ENCODE assay signal across 14 cellular contexts in genomic region chr2:84847326-84848050, GRCh38. TPM values are rescaled to one million over a fixed set of nuclear protein-coding genes. Genes with fewer than 3 reads are reported as not detected.
DNase-seq lines count a peak whose midpoint lies in the region; ATAC-seq and TF ChIP-seq lines count a peak whose summit lies in the region.
"Had no signal": no experiment of that assay in that cellular context is flagged by ENCODE, and none has a peak within 500 bp of the region (broad histone marks: within the 10 kb centered on the region; RNA-seq: fewer than 3 reads in every experiment).

No MANE protein-coding gene starts in this region.

- WGBS in IMR-90 (ENCODE audit: extremely low coverage in 2 of 2, insufficient read length in 1 of 2), 2 experiments = 100% methylated on average over 1 of the region's 5 CpGs; no CpG with 5 or more reads in 1 of the 2 experiments

- H3K4me3 Mint-ChIP-seq in naive B cell = peak overlapping the region in 4 of 8 donors; percentile 66 to 89 (median 75)
- H3K4me3 Mint-ChIP-seq: brain, mesothelial cell of epicardium had no signal

- H2BK20ac ChIP-seq in IMR-90 (ENCODE audit: low read depth, low read length) = no peak overlapping the region

- H3K9me3 ChIP-seq in BLaER1 treated with 17β-estradiol and CSF1 and Interleukin-3, amounts not matched to agents 10 nM and 100 nM (replicated peaks in 1 of 11) = peaks cover 20 to 56% (median 31%) of the 10 kb centered on the region in 11 experiments
- no peaks in the 10 kb centered on the region for H3K9me3 ChIP-seq in IMR-90 (ENCODE audit: control insufficient read depth, insufficient read depth, low read length)
- H3K9me3 ChIP-seq: BE2C had no signal

- no peaks in the 10 kb centered on the region for H4K20me1 ChIP-seq in BLaER1 treated with 17β-estradiol and CSF1 and Interleukin-3, amounts not matched to agents 10 nM and 100 nM
- H4K20me1 ChIP-seq in IMR-90 (ENCODE audit: insufficient read depth, low read length) = no peaks in the 10 kb centered on the region

- H3K9ac ChIP-seq in BLaER1 treated with 17β-estradiol and CSF1 and Interleukin-3, amounts not matched to agents 10 nM and 100 nM = peak overlapping the region in 2 of 11 experiments; percentile 8 to 66; a peak in 4 of 22 replicates
- H3K9ac ChIP-seq in IMR-90 (ENCODE audit: low read depth, low read length) = no peak overlapping the region

- H3K4me1 ChIP-seq in BLaER1 treated with 17β-estradiol and CSF1 and Interleukin-3, amounts not matched to agents 10 nM and 100 nM = peaks cover 32 to 77% (median 60%) of the 10 kb centered on the region in 10 experiments
- H3K4me1 ChIP-seq in IMR-90 (ENCODE audit: control insufficient read depth, insufficient read depth, low read length) = peaks cover 20% of the 10 kb centered on the region
- H3K4me1 ChIP-seq: BE2C had no signal

- H3K18ac ChIP-seq in IMR-90 (ENCODE audit: low read depth, low read length) = peak overlapping the region; percentile 76; the same call in 1 of the 2 replicates

- CTCF ChIA-PET in IMR-90 (lab: Yijun Ruan, JAX) = interaction anchor here (1.2 kb wide), 1 partner anchor 11 kb away, joined by 3 read pairs; no protein-coding TSS in a partner anchor

- no peak for TF ChIP-seq POLR2A in IMR-90 (IDR thresholded peaks at IDR 0.05; ENCODE audit: low read depth, low read length)

- peak overlapping the region; percentile 36 for H3K4ac ChIP-seq in IMR-90 (ENCODE audit: low read depth, low read length)

- no peak for TF ChIP-seq RAD21 in IMR-90 (IDR thresholded peaks at IDR 0.05; ENCODE audit: low read length)

- peaks cover 23 to 40% of the 10 kb centered on the region in 2 experiments; a peak in 3 of 4 replicates for H3K79me1 ChIP-seq in IMR-90 (ENCODE audit: low read depth in 1 of 2, low read length in 2 of 2)

- peak overlapping the region; percentile 78 to 94 (median 85) for H3K4me2 ChIP-seq in BLaER1 treated with 17β-estradiol and CSF1 and Interleukin-3, amounts not matched to agents 10 nM and 100 nM
- H3K4me2 ChIP-seq in IMR-90 (ENCODE audit: low read depth, low read length) = no peak overlapping the region

- ATAC-seq in IMR-90 (ENCODE audit: low read depth) (no peak), naive B cell (ENCODE audit: low read depth in 2 of 2) (no peak)
- ATAC-seq: HCT116 had no signal

- H3K23ac ChIP-seq in IMR-90 (ENCODE audit: low read depth, low read length) = no peak overlapping the region

- peaks cover 0 to 8% (median 4%) of the 10 kb centered on the region in 7 donors for H3K9me3 Mint-ChIP-seq in naive B cell
- H3K9me3 Mint-ChIP-seq: mesothelial cell of epicardium had no signal

- 0 out of 20 replicates have a peak overlapping the region, but pooled peaks of 1 of the 10 experiments have one; percentile 2 for H3K4me3 ChIP-seq in BLaER1 treated with 17β-estradiol and CSF1 and Interleukin-3, amounts not matched to agents 10 nM and 100 nM
- no peak overlapping the region for H3K4me3 ChIP-seq in IMR-90 (ENCODE audit: insufficient read depth, low read depth, low read length)

- DNase-seq in IMR-90 = no peak
- DNase-seq in amniotic epithelial cell (ENCODE audit: low read depth) = peak; percentile 31
- no peak for DNase-seq in naive B cell
- no peak for DNase-seq in glomerular visceral epithelial cell (ENCODE audit: extremely low spot score)
- DNase-seq in caudate nucleus (lab: John Stamatoyannopoulos, UW) = no peak
- DNase-seq in stimulated activated CD4-positive, alpha-beta T cell treated with anti-CD3 and anti-CD28 coated beads, Interleukin-2, amount 100 ng/mL, for 48 hours = no peak
- DNase-seq: BE2C, kidney, NCI-H1092, SIG-M5 had no signal

- peaks cover 51 to 56% (median 55%) of the 10 kb centered on the region in 3 donors for H3K4me1 Mint-ChIP-seq in naive B cell
- H3K4me1 Mint-ChIP-seq: brain, mesothelial cell of epicardium had no signal

- H2BK15ac ChIP-seq in IMR-90 (ENCODE audit: low read depth, low read length) = no peak overlapping the region; the same call in 2 of the 3 replicates

- peak overlapping the region; percentile 75 to 93 (median 87) for H3K27ac Mint-ChIP-seq in naive B cell
- H3K27ac Mint-ChIP-seq: brain, mesothelial cell of epicardium had no signal

- no peaks in the 10 kb centered on the region for H3K27me3 Mint-ChIP-seq in naive B cell

- no peak overlapping the region for H2AK5ac ChIP-seq in IMR-90 (ENCODE audit: low read depth, low read length)

- POLR2A ChIA-PET in IMR-90 (lab: Charles Lee; ENCODE audit: unreplicated experiment) = no interaction called here

- H2AFZ ChIP-seq in IMR-90 (replicated peaks; ENCODE audit: low read length, poor library complexity) = no peak overlapping the region

- peaks cover 19% of the 10 kb centered on the region for H3K9me1 ChIP-seq in IMR-90 (ENCODE audit: insufficient read depth, low read length)

- peaks cover 0 to 4% (median 0%) of the 10 kb centered on the region in 11 experiments; a peak in 1 of 22 replicates for H3K36me3 ChIP-seq in BLaER1 treated with 17β-estradiol and CSF1 and Interleukin-3, amounts not matched to agents 10 nM and 100 nM
- no peaks in the 10 kb centered on the region for H3K36me3 ChIP-seq in IMR-90 (ENCODE audit: control insufficient read depth, insufficient read depth, low read length)
- H3K36me3 ChIP-seq: BE2C had no signal

- H3K14ac ChIP-seq in IMR-90 (replicated peaks; ENCODE audit: low read depth, low read length) = no peak overlapping the region; the same call in 1 of the 2 replicates

- in situ Hi-C loops in IMR-90 (cut with MboI; ENCODE audit: low sequenced_read_pairs) = no loop called here

- no TSS peak for BruUV-seq in IMR-90 (replicated peaks; lab: Mats Ljungman, UMichigan)

- H4K5ac ChIP-seq in IMR-90 (ENCODE audit: low read depth, low read length) = 0 out of 2 replicates have a peak overlapping the region, but pooled peaks have one; percentile 16

- no peak overlapping the region for H3K56ac ChIP-seq in IMR-90 (ENCODE audit: extremely low read depth, insufficient read depth, low read length)

- H3K27ac ChIP-seq in BLaER1 treated with 17β-estradiol and CSF1 and Interleukin-3, amounts not matched to agents 10 nM and 100 nM = peak overlapping the region in 10 of 11 experiments; percentile 73 to 85 (median 81); a peak in 19 of 22 replicates
- H3K27ac ChIP-seq in IMR-90 (ENCODE audit: insufficient read depth, low read length) (no peak overlapping the region), caudate nucleus (ENCODE audit: low read depth, low read length) (no peak overlapping the region)

- intact Hi-C loops in IMR-90 (cut with micrococcal nuclease) = no loop called here

- no peak overlapping the region for H4K8ac ChIP-seq in IMR-90 (ENCODE audit: low read depth in 2 of 2, low read length in 2 of 2)

- H3K36me3 Mint-ChIP-seq in naive B cell = peaks cover 5 to 22% of the 10 kb centered on the region in 2 donors
- H3K36me3 Mint-ChIP-seq: brain, mesothelial cell of epicardium had no signal

- H3K27me3 ChIP-seq in BLaER1 treated with 17β-estradiol and CSF1 and Interleukin-3, amounts not matched to agents 10 nM and 100 nM = no peaks in the 10 kb centered on the region
- no peaks in the 10 kb centered on the region for H3K27me3 ChIP-seq in IMR-90 (ENCODE audit: control insufficient read depth, insufficient read depth, low read length)
- H3K27me3 ChIP-seq: BE2C had no signal

- H2BK5ac ChIP-seq in IMR-90 (ENCODE audit: low read depth, low read length, poor library complexity, severe bottlenecking) = no peak overlapping the region

- no peak for TF ChIP-seq CTCF in IMR-90 (conservative IDR thresholded peaks at IDR 0.05; ENCODE audit: low read depth, low read length)

- dilution Hi-C loops in IMR-90 (cut with HindIII; ENCODE audit: low sequenced_read_pairs, unreplicated experiment) = no loop called here

- H2BK120ac ChIP-seq in IMR-90 (ENCODE audit: low read depth, low read length) = no peak overlapping the region

- no peak overlapping the region; the same call in 1 of the 2 replicates for H4K91ac ChIP-seq in IMR-90 (ENCODE audit: insufficient read depth, low read depth, low read length)

- no peak overlapping the region for H2AK9ac ChIP-seq in IMR-90 (replicated peaks; ENCODE audit: low read depth, low read length, poor library complexity)

TF ChIP-seq in IMR-90, 13 proteins besides CTCF, POLR2A, EP300 and RAD21 (continues in another document):
- no peak for TF ChIP-seq FOS (IDR thresholded peaks at IDR 0.05; ENCODE audit: low read depth, low read length)
- TF ChIP-seq ELK1 (IDR thresholded peaks at IDR 0.05; ENCODE audit: borderline replicate concordance, low read depth, low read length) = no peak
- TF ChIP-seq, protein P1, sequence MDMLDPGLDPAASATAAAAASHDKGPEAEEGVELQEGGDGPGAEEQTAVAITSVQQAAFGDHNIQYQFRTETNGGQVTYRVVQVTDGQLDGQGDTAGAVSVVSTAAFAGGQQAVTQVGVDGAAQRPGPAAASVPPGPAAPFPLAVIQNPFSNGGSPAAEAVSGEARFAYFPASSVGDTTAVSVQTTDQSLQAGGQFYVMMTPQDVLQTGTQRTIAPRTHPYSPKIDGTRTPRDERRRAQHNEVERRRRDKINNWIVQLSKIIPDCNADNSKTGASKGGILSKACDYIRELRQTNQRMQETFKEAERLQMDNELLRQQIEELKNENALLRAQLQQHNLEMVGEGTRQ (IDR thresholded peaks at IDR 0.05; ENCODE audit: low read depth, low read length) = no peak
- TF ChIP-seq RCOR1 (IDR thresholded peaks at IDR 0.05; ENCODE audit: insufficient replicate concordance, low read length) = no peak
- TF ChIP-seq CHD1 (IDR thresholded peaks at IDR 0.05; ENCODE audit: low read depth, low read length) = no peak
- TF ChIP-seq RFX5 (IDR thresholded peaks at IDR 0.05; ENCODE audit: low read depth, low read length) = no peak
- TF ChIP-seq MAFK (IDR thresholded peaks at IDR 0.05; ENCODE audit: low read depth, low read length) = no peak

RNA-seq across cellular contexts. Expression of gene TRABD2A, which starts 33.4 kb away (rescaled TPM):
- total RNA-seq in IMR-90 (2012; rRNA removed) = 19.7 and 20.3 TPM in 2 replicates
- polyA plus RNA-seq in IMR-90 (2012; rRNA removed) (15.3 and 17.6 TPM in 2 replicates), naive B cell (ENCODE audit: low read depth in 6 of 6) (10 to 100 TPM in 3 of 6 donors, 1 to 10 TPM in 3; 6.5 to 12.3 (median 9.4) TPM)
- polyA plus RNA-seq in IMR-90 (2012; cell fraction: cytosol; rRNA removed) = 8.1 and 12.6 TPM in 2 replicates
- 7.4 and 9.4 TPM in 2 replicates for polyA plus RNA-seq in IMR-90 (2012; cell fraction: nucleus; rRNA removed; ENCODE audit: low replicate concordance)

RNA-seq across cellular contexts. Expression of gene TMSB10, which starts 58.0 kb away (rescaled TPM):
- total RNA-seq in IMR-90 (2012; rRNA removed) = 842 and 3,620 TPM in 2 replicates
- polyA plus RNA-seq in IMR-90 (2012; rRNA removed) = 5,527 and 7,531 TPM in 2 replicates
- polyA plus RNA-seq in IMR-90 (2012; cell fraction: cytosol; rRNA removed) = 7,585 and 16,787 TPM in 2 replicates
- 1,357 and 2,658 TPM in 2 replicates for polyA plus RNA-seq in IMR-90 (2012; cell fraction: nucleus; rRNA removed; ENCODE audit: low replicate concordance)
- 1,000 to 10,000 TPM; 5,825 to 8,742 (median 6,750) TPM for polyA plus RNA-seq in naive B cell (ENCODE audit: low read depth in 6 of 6)

Comparison
In these comparisons a context has a peak if more than half of its experiments do, and no peak if none do; other contexts are left out.
1. H3K27ac ChIP-seq: peak in BLaER1 treated with 17β-estradiol and CSF1 and Interleukin-3, amounts not matched to agents 10 nM and 100 nM (10 of 11); none in IMR-90 (single experiment) and caudate nucleus (single experiment).